In the genomic region with DNA sequence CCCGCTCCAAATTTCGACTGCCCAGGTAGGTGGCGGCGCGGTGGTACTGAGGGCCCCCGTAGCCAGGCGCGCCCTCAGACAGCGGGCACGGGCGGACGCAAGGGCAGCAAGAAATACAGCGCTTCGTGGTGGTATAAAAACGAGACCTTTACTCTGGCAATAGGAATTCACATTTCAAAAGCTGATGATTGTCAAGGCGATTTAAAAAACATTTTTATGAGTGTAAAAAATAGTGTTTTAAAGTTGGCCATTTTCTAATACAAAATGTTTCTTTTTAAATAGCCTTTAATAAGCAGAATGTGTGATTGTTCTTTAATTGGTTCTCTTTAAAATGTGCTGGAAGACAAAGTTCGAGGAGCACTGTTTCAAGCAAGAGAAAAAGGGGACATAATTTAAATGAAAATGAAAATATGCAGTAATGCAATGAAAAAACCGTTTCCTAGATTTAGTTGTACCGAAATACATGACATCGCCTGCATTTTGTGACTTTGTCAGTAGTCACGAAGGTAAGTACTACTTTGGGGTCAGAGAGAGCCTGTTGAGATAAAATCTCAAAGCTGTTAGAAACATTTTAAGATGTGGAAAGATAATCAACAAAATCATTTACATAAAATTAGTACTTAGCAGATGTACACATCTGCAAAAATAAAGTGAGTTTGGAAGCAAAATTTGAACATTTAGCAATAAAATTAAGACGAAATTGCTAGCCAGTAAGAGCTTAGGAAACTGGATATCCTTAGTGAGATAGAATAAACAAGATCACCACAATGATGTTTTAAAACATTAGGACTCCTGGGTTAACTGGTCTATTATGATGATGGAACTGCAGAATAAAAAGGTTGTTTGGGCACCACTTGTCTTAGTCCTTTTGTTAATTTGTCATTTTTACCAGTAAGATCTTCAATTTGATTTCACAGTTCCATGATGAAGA, we compare ENCODE assay signal across 1 cellular context.
TF ChIP-seq lines count a peak whose summit lies in the region.

No MANE protein-coding gene starts in this region.

TF ChIP-seq in neural cell, 6 proteins besides CTCF, POLR2A, EP300 and RAD21 (continued from another document):
- TF ChIP-seq, protein P1, sequence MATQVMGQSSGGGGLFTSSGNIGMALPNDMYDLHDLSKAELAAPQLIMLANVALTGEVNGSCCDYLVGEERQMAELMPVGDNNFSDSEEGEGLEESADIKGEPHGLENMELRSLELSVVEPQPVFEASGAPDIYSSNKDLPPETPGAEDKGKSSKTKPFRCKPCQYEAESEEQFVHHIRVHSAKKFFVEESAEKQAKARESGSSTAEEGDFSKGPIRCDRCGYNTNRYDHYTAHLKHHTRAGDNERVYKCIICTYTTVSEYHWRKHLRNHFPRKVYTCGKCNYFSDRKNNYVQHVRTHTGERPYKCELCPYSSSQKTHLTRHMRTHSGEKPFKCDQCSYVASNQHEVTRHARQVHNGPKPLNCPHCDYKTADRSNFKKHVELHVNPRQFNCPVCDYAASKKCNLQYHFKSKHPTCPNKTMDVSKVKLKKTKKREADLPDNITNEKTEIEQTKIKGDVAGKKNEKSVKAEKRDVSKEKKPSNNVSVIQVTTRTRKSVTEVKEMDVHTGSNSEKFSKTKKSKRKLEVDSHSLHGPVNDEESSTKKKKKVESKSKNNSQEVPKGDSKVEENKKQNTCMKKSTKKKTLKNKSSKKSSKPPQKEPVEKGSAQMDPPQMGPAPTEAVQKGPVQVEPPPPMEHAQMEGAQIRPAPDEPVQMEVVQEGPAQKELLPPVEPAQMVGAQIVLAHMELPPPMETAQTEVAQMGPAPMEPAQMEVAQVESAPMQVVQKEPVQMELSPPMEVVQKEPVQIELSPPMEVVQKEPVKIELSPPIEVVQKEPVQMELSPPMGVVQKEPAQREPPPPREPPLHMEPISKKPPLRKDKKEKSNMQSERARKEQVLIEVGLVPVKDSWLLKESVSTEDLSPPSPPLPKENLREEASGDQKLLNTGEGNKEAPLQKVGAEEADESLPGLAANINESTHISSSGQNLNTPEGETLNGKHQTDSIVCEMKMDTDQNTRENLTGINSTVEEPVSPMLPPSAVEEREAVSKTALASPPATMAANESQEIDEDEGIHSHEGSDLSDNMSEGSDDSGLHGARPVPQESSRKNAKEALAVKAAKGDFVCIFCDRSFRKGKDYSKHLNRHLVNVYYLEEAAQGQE (IDR thresholded peaks at IDR 0.05; ENCODE audit: borderline replicate concordance): no peak
- no peak for TF ChIP-seq EZH2 (IDR thresholded peaks at IDR 0.05; ENCODE audit: borderline replicate concordance, insufficient read depth, low read length, poor library complexity, severe bottlenecking)
